In the genomic region with DNA sequence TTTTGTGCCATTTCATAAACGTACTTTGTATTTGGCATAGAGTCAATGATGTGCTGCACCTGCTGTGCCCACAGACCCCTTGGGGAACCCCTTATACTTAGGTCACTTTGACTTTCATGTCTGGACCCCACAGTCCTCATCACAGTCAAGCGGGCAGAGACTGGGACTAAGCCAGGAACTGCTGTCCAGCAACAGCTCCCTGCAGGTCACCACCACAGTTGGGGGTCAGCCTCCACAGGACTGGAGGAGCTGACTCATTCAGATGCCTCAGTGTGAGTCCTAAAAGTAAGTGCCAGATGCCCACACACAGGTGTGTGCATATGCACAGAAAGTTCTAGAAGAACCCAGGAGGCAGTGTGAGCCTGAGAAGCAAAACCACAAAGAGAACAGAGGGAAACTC, we compare ENCODE assay signal across 20 cellular contexts.
A peak's percentile ranks its signal among the peaks of the same experiment; 100 is the strongest.
DNase-seq lines count a peak whose midpoint lies in the region; ATAC-seq and TF ChIP-seq lines count a peak whose summit lies in the region.
"Had no signal": no experiment of that assay in that cellular context is flagged by ENCODE, and none has a peak within 500 bp of the region (broad histone marks: within the 10 kb centered on the region; RNA-seq: fewer than 3 reads in every experiment).

No MANE protein-coding gene starts in this region.

- H3K9me3 Mint-ChIP-seq in GM23338 = peaks cover 9% of the 10 kb centered on the region
- peaks cover 7 to 25% of the 10 kb centered on the region in 2 donors for H3K9me3 Mint-ChIP-seq in stimulated activated naive B cell treated with anti-CD40 and anti-IgM and Interleukin-4, amounts not matched to agents 10 μg/mL and 1 μg/mL and 100 μg/mL, for 72 hours

- H3K4me3 ChIP-seq in GM23338 (no peak overlapping the region), RWPE2 (ENCODE audit: severe bottlenecking) (no peak overlapping the region), aorta (ENCODE audit: low read length in 2 of 2) (no peak overlapping the region)
- H3K4me3 ChIP-seq: BLaER1 treated with 17β-estradiol and CSF1 and Interleukin-3, amounts not matched to agents 10 nM and 100 nM had no signal

- no peaks in the 10 kb centered on the region for H4K20me1 ChIP-seq in GM23338 (replicated peaks; ENCODE audit: insufficient read depth)
- H4K20me1 ChIP-seq: BLaER1 treated with 17β-estradiol and CSF1 and Interleukin-3, amounts not matched to agents 10 nM and 100 nM had no signal

- 66 to 68% methylated on average over 2 of the region's 2 CpGs for WGBS in aorta, 2 donors

- H3K27me3 ChIP-seq in GM23338 (ENCODE audit: insufficient read depth) = no peaks in the 10 kb centered on the region
- H3K27me3 ChIP-seq in RWPE2 (ENCODE audit: insufficient read depth, poor library complexity, severe bottlenecking) = no peaks in the 10 kb centered on the region
- H3K27me3 ChIP-seq in aorta (ENCODE audit: control insufficient read depth in 1 of 2, insufficient read depth in 2 of 2, low read length in 1 of 2) = no peaks in the 10 kb centered on the region
- H3K27me3 ChIP-seq: BE2C; BLaER1 treated with 17β-estradiol and CSF1 and Interleukin-3, amounts not matched to agents 10 nM and 100 nM had no signal

- intact Hi-C loops in Right ventricle myocardium inferior (cut with DNase I) (no loop called here), cardiac septum (cut with DNase I) (no loop called here), aorta (cut with DNase I) (no loop called here)

- no peaks in the 10 kb centered on the region for H3K36me3 Mint-ChIP-seq in GM23338 (ENCODE audit: low read depth)
- no peaks in the 10 kb centered on the region for H3K36me3 Mint-ChIP-seq in stimulated activated naive B cell treated with anti-CD40 and anti-IgM and Interleukin-4, amounts not matched to agents 10 μg/mL and 1 μg/mL and 100 μg/mL, for 72 hours
- H3K36me3 Mint-ChIP-seq: CD14-positive monocyte; CD8-positive, alpha-beta memory T cell had no signal

- no peaks in the 10 kb centered on the region; the same call in 1 of the 2 replicates for H3K36me3 ChIP-seq in GM23338 (ENCODE audit: insufficient read depth)
- no peaks in the 10 kb centered on the region for H3K36me3 ChIP-seq in RWPE2 (ENCODE audit: low read depth)
- no peaks in the 10 kb centered on the region for H3K36me3 ChIP-seq in aorta (ENCODE audit: control insufficient read depth in 1 of 2, insufficient read depth in 2 of 2, low read length in 1 of 2)
- H3K36me3 ChIP-seq: BE2C; BLaER1 treated with 17β-estradiol and CSF1 and Interleukin-3, amounts not matched to agents 10 nM and 100 nM had no signal

- DNase-seq in Right ventricle myocardium inferior (ENCODE audit: missing footprints) (no peak), cardiac septum (ENCODE audit: low spot score) (no peak), GM23338 (ENCODE audit: low spot score) (no peak), RWPE2 (ENCODE audit: low spot score) (no peak), aorta (no peak), AG20443 (ENCODE audit: low spot score) (no peak)
- DNase-seq in stimulated activated naive B cell treated with anti-CD40 and anti-IgM and Interleukin-4, amounts not matched to agents 10 μg/mL and 1 μg/mL and 100 μg/mL, for 72 hours = no peak
- DNase-seq: AML-193; BE2C; Calu3; CD4-positive, alpha-beta T cell; CD8-positive, alpha-beta memory T cell; DMS53; DMS79 treated with DMSO at 0.1 percent for 48 hours; GF-D8; GOT3; HCEC 1CT had no signal

- H3K9me2 ChIP-seq in GM23338 (ENCODE audit: insufficient read depth) = peaks cover 8% of the 10 kb centered on the region

- H3K79me2 ChIP-seq in GM23338 (replicated peaks; ENCODE audit: insufficient read depth) = no peaks in the 10 kb centered on the region

- TF ChIP-seq CTCF in GM23338 (conservative IDR thresholded peaks at IDR 0.05; ENCODE audit: low read depth in 2 of 2) (no peak), RWPE2 (IDR thresholded peaks at IDR 0.05; ENCODE audit: poor library complexity, severe bottlenecking) (no peak)

- H2AFZ ChIP-seq in GM23338 = peak overlapping the region; percentile 63; the same call in 1 of the 2 replicates

- H3K4me1 ChIP-seq in GM23338 (ENCODE audit: insufficient read depth) (no peaks in the 10 kb centered on the region), RWPE2 (ENCODE audit: insufficient read depth, poor library complexity, severe bottlenecking) (no peaks in the 10 kb centered on the region), aorta (ENCODE audit: control insufficient read depth in 1 of 2, insufficient read depth in 2 of 2, low read length in 2 of 2) (no peaks in the 10 kb centered on the region)
- H3K4me1 ChIP-seq: BE2C had no signal

- no peak overlapping the region for H3K27ac Mint-ChIP-seq in GM23338
- peak overlapping the region; percentile 69 for H3K27ac Mint-ChIP-seq in stimulated activated naive B cell treated with anti-CD40 and anti-IgM and Interleukin-4, amounts not matched to agents 10 μg/mL and 1 μg/mL and 100 μg/mL, for 72 hours
- H3K27ac Mint-ChIP-seq: CD14-positive monocyte; CD4-positive, alpha-beta T cell; CD8-positive, alpha-beta memory T cell had no signal

- no peak overlapping the region for H3K4me3 Mint-ChIP-seq in GM23338
- no peak overlapping the region for H3K4me3 Mint-ChIP-seq in stimulated activated naive B cell treated with anti-CD40 and anti-IgM and Interleukin-4, amounts not matched to agents 10 μg/mL and 1 μg/mL and 100 μg/mL, for 72 hours
- H3K4me3 Mint-ChIP-seq: CD14-positive monocyte; CD4-positive, alpha-beta T cell; CD8-positive, alpha-beta memory T cell had no signal

- 0 out of 3 replicates have a peak, but pooled peaks cover 2% of the 10 kb centered on the region for H3K4me1 Mint-ChIP-seq in GM23338
- no peaks in the 10 kb centered on the region for H3K4me1 Mint-ChIP-seq in stimulated activated naive B cell treated with anti-CD40 and anti-IgM and Interleukin-4, amounts not matched to agents 10 μg/mL and 1 μg/mL and 100 μg/mL, for 72 hours
- H3K4me1 Mint-ChIP-seq: CD14-positive monocyte; CD8-positive, alpha-beta memory T cell had no signal

- ATAC-seq in Right ventricle myocardium inferior (peak; percentile 21), GM23338 (no peak), RWPE2 (ENCODE audit: low read depth) (peak; percentile 35; the same call in 1 of the 3 replicates), aorta (ENCODE audit: low FRiP score) (no peak)
- no peak for ATAC-seq in stimulated activated naive B cell treated with anti-CD40 and anti-IgM and Interleukin-4, amounts not matched to agents 10 μg/mL and 1 μg/mL and 100 μg/mL, for 72 hours (replicated peaks)

- H3K27me3 Mint-ChIP-seq in GM23338 (ENCODE audit: insufficient read depth, low read depth, poor library complexity) = peaks cover 7% of the 10 kb centered on the region
- H3K27me3 Mint-ChIP-seq in stimulated activated naive B cell treated with anti-CD40 and anti-IgM and Interleukin-4, amounts not matched to agents 10 μg/mL and 1 μg/mL and 100 μg/mL, for 72 hours = no peaks in the 10 kb centered on the region
- H3K27me3 Mint-ChIP-seq: CD4-positive, alpha-beta T cell; CD8-positive, alpha-beta memory T cell had no signal

- no peaks in the 10 kb centered on the region for H3F3A ChIP-seq in GM23338 (replicated peaks; ENCODE audit: low read depth)

- no peak overlapping the region for H3K4me2 ChIP-seq in GM23338
- H3K4me2 ChIP-seq: BLaER1 treated with 17β-estradiol and CSF1 and Interleukin-3, amounts not matched to agents 10 nM and 100 nM had no signal

- H3K27ac ChIP-seq in GM23338 (ENCODE audit: low read depth) (no peak overlapping the region), RWPE2 (ENCODE audit: poor library complexity, severe bottlenecking) (no peak overlapping the region), aorta (ENCODE audit: low read depth in 1 of 2, low read length in 2 of 2) (no peak overlapping the region)
- H3K27ac ChIP-seq: 22Rv1; BLaER1 treated with 17β-estradiol and CSF1 and Interleukin-3, amounts not matched to agents 10 nM and 100 nM had no signal

- H3K9me3 ChIP-seq in RWPE2 (ENCODE audit: severe bottlenecking) = peaks cover 9% of the 10 kb centered on the region
- no peaks in the 10 kb centered on the region for H3K9me3 ChIP-seq in aorta (ENCODE audit: control insufficient read depth, low read length)
- H3K9me3 ChIP-seq: BE2C had no signal

Comparison
In these comparisons a context has a peak if more than half of its experiments do, and no peak if none do; other contexts are left out.
1. ATAC-seq: peak in Right ventricle myocardium inferior (single experiment) and RWPE2 (single experiment); none in GM23338 (single experiment), stimulated activated naive B cell treated with anti-CD40 and anti-IgM and Interleukin-4, amounts not matched to agents 10 μg/mL and 1 μg/mL and 100 μg/mL, for 72 hours (0 of 2) and aorta (single experiment).